In genomic region chr11:62708423-62709261, GRCh38 we compare ENCODE assay signal across 8 cellular contexts. TPM values are rescaled to one million over a fixed set of nuclear protein-coding genes. Genes with fewer than 3 reads are reported as not detected.
DNase-seq lines count a peak whose midpoint lies in the region; ATAC-seq, FAIRE-seq and TF ChIP-seq lines count a peak whose summit lies in the region.

No MANE protein-coding gene starts in this region.

- no peaks in the 10 kb centered on the region for H3K9me2 ChIP-seq in neural cell (ENCODE audit: insufficient read depth, low read length)

- POLR2A ChIA-PET in H1 (lab: Charles Lee; ENCODE audit: partially characterized antibody) = interaction anchor here (0.6 to 61.4 kb wide), 36 partner anchors 9 to 172 kb away, joined by 3 to 2041 read pairs (median 7); partner anchors contain the start of genes B3GAT3, C11orf98, CSKMT and EEF1G

- H4K91ac ChIP-seq in H1 (replicated peaks; ENCODE audit: insufficient read length, low read length) = peak overlapping the region; percentile 45

- H3K23ac ChIP-seq in H1 (ENCODE audit: insufficient read length) = no peak overlapping the region

- H4K5ac ChIP-seq in H1 (ENCODE audit: insufficient read length, low read depth, low read length) = peak overlapping the region; percentile 24

- H3K27me3 ChIP-seq in H1 (replicated peaks in 1 of 4; ENCODE audit: control insufficient read depth in 3 of 4, extremely low read depth in 1 of 4, insufficient read depth in 3 of 4, low read length in 3 of 4) (no peaks in the 10 kb centered on the region), neural cell (ENCODE audit: insufficient read depth, low read depth, low read length) (no peaks in the 10 kb centered on the region), vagina (no peaks in the 10 kb centered on the region)

- no peak for TF ChIP-seq RAD21 in H1 (IDR thresholded peaks at IDR 0.05 in 1 of 2, conservative IDR thresholded peaks at IDR 0.05 in 1 of 2; ENCODE audit: low read depth in 2 of 2, low read length in 2 of 2)
- TF ChIP-seq RAD21 in neural cell (conservative IDR thresholded peaks at IDR 0.05) = no peak

- no peak for ATAC-seq in GM21447 (IDR thresholded peaks at IDR 0.05; ENCODE audit: unreplicated experiment)

- H4K8ac ChIP-seq in H1 (ENCODE audit: extremely low read depth, insufficient read depth, low read length) = peak overlapping the region; percentile 100; the same call in 1 of the 2 replicates

- H2BK5ac ChIP-seq in H1 (ENCODE audit: low read depth, low read length) = peak overlapping the region; percentile 82

- FAIRE-seq in H1 (lab: Jason Lieb, UNC) = no peak

- H2BK12ac ChIP-seq in H1 (ENCODE audit: low read depth, low read length) = peak overlapping the region; percentile 85; the same call in 1 of the 2 replicates

- no peak for TF ChIP-seq EP300 in H1 (IDR thresholded peaks at IDR 0.05; ENCODE audit: borderline replicate concordance in 1 of 2, low read depth in 2 of 2, low read length in 2 of 2)
- no peak for TF ChIP-seq EP300 in neural cell (conservative IDR thresholded peaks at IDR 0.05; ENCODE audit: poor library complexity, severe bottlenecking)

- H3K4me1 ChIP-seq in H1 (replicated peaks in 1 of 4; ENCODE audit: control insufficient read depth in 3 of 4, insufficient read depth in 4 of 4, low read length in 3 of 4) = peaks cover 7 to 34% (median 20%) of the 10 kb centered on the region in 4 experiments
- H3K4me1 ChIP-seq in vagina = peaks cover 45% of the 10 kb centered on the region

- no peaks in the 10 kb centered on the region; the same call in 1 of the 2 replicates for H3K79me1 ChIP-seq in H1 (ENCODE audit: low read depth, low read length)

- peaks cover 22% of the 10 kb centered on the region for H3K23me2 ChIP-seq in H1 (ENCODE audit: low read depth, low read length)

- H3K4ac ChIP-seq in H1 (replicated peaks; ENCODE audit: insufficient read length, low read depth, low read length) = no peak overlapping the region

- H3K56ac ChIP-seq in H1 (replicated peaks; ENCODE audit: insufficient read length, low read depth, low read length) = peak overlapping the region; percentile 36

- CTCF ChIA-PET in H1 (lab: Charles Lee; ENCODE audit: partially characterized antibody) = interaction anchor here (0.6 to 3.8 kb wide), 11 partner anchors 12 to 365 kb away, joined by 3 to 21 read pairs (median 4); partner anchors contain the start of genes LBHD1, LRRN4CL, UBXN1 and UQCC3

- H3K9ac ChIP-seq in H1 (replicated peaks in 1 of 4; ENCODE audit: extremely low read depth in 1 of 4, low read depth in 3 of 4, low read length in 3 of 4) = peak overlapping the region; percentile 61 to 81 (median 70)
- peak overlapping the region; percentile 99 for H3K9ac ChIP-seq in neural cell (ENCODE audit: low read length)

- H2BK15ac ChIP-seq in H1 (ENCODE audit: low read length) = 0 out of 2 replicates have a peak overlapping the region, but pooled peaks have one; percentile 50

- peak overlapping the region; percentile 25; the same call in 1 of the 2 replicates for H2AK5ac ChIP-seq in H1 (ENCODE audit: low read depth, low read length)

- H3K79me2 ChIP-seq in H1 (ENCODE audit: control insufficient read depth in 1 of 2, insufficient read depth in 2 of 2, low read length in 2 of 2) (peaks cover 0 to 9% of the 10 kb centered on the region in 2 experiments; a peak in 1 of 4 replicates), neural cell (replicated peaks; ENCODE audit: insufficient read depth, low read length) (peaks cover 41% of the 10 kb centered on the region)

- H3K9me3 ChIP-seq in H1 (ENCODE audit: insufficient read depth in 2 of 2, low read depth in 1 of 2, low read length in 1 of 2) = no peaks in the 10 kb centered on the region
- no peaks in the 10 kb centered on the region for H3K9me3 ChIP-seq in neural cell (ENCODE audit: low read length)
- H3K9me3 ChIP-seq in vagina = no peaks in the 10 kb centered on the region

- H3K14ac ChIP-seq in H1 (ENCODE audit: insufficient read length) = no peak overlapping the region

- intact Hi-C loops in vagina (cut with DNase I) = loop anchor here (10.0 kb wide), 1 partner anchor 314 kb away; no protein-coding TSS in a partner anchor

- H3K4me3 ChIP-seq in H1 (ENCODE audit: extremely low read depth in 1 of 4, insufficient read depth in 2 of 4, low read depth in 3 of 4, low read length in 4 of 4) (peak overlapping the region; percentile 68 to 89 (median 84)), neural cell (ENCODE audit: low read length) (peak overlapping the region; percentile 75), vagina (peak overlapping the region; percentile 44 to 63)

- H2BK120ac ChIP-seq in H1 (replicated peaks; ENCODE audit: low read depth, low read length) = no peak overlapping the region

- DNase-seq in SHP77 (lab: John Stamatoyannopoulos, UW) = peak; percentile 39 to 53
- no peak for DNase-seq in SHP77 treated with DMSO at 0.1 percent for 48 hours (lab: John Stamatoyannopoulos, UW)
- DNase-seq in activated CD4-positive, alpha-beta T cell treated with anti-CD3 and anti-CD28 coated beads for 48 hours = peak; percentile 63
- DNase-seq in H1 (ENCODE audit: low read depth in 1 of 2, low spot score in 2 of 2) = peak in 1 of 2 experiments; percentile 69
- DNase-seq in vagina (ENCODE audit: extremely low spot score in 2 of 2) = no peak
- no peak for DNase-seq in epidermal melanocyte (ENCODE audit: insufficient read length, low spot score)

- TF ChIP-seq CTCF in H1 (IDR thresholded peaks at IDR 0.05; ENCODE audit: control extremely low read depth in 1 of 3, insufficient read depth in 1 of 3, low read depth in 1 of 3, low read length in 3 of 3) (no peak), neural cell (IDR thresholded peaks at IDR 0.05; ENCODE audit: poor library complexity, severe bottlenecking) (no peak), vagina (IDR thresholded peaks at IDR 0.05) (no peak)

- peak overlapping the region; percentile 99 for H3K4me2 ChIP-seq in H1 (ENCODE audit: insufficient read depth in 1 of 2, low read depth in 2 of 2, low read length in 2 of 2)
- peak overlapping the region; percentile 98 for H3K4me2 ChIP-seq in neural cell (ENCODE audit: low read length)

- no peaks in the 10 kb centered on the region for H4K20me1 ChIP-seq in H1 (replicated peaks in 1 of 2; ENCODE audit: control insufficient read depth in 1 of 2, insufficient read depth in 2 of 2, low read length in 2 of 2)
- H4K20me1 ChIP-seq in neural cell (ENCODE audit: insufficient read depth) = no peaks in the 10 kb centered on the region

- 33% methylated on average over 12 of the region's 12 CpGs; no CpG with 5 or more reads in 1 of the 2 experiments for WGBS in H1 (ENCODE audit: extremely low coverage in 1 of 2, insufficient coverage in 1 of 2, insufficient read length in 1 of 2, insufficient replicate concordance in 2 of 2, low coverage in 1 of 2, low lambda C conversion rate in 2 of 2, missing lambda C conversion rate in 1 of 2), 2 experiments

- peaks cover 6% of the 10 kb centered on the region for H3F3A ChIP-seq in neural cell (ENCODE audit: insufficient read depth, low read length, poor library complexity, severe bottlenecking)

- H3K36me3 ChIP-seq in H1 (ENCODE audit: control insufficient read depth in 2 of 4, insufficient read depth in 4 of 4, low read length in 3 of 4) (peaks cover 12 to 32% (median 16%) of the 10 kb centered on the region in 4 experiments), neural cell (ENCODE audit: insufficient read depth, low read length) (peaks cover 11% of the 10 kb centered on the region), vagina (peaks cover 0 to 25% of the 10 kb centered on the region in 2 donors)

- H3K18ac ChIP-seq in H1 (ENCODE audit: extremely low read depth, low read length) = peak overlapping the region; percentile 79

- TF ChIP-seq POLR2A in H1 (IDR thresholded peaks at IDR 0.05; ENCODE audit: control extremely low read depth in 1 of 2, low read depth in 2 of 2, low read length in 2 of 2) (no peak), vagina (IDR thresholded peaks at IDR 0.05) (no peak)

- H3K27ac ChIP-seq in H1 (ENCODE audit: low read depth, low read length) (peak overlapping the region; percentile 78; the same call in 1 of the 2 replicates), neural cell (ENCODE audit: low read length) (peak overlapping the region; percentile 96), vagina (peak overlapping the region; percentile 95)

- peak overlapping the region; percentile 33; the same call in 1 of the 2 replicates for H2AFZ ChIP-seq in H1 (ENCODE audit: low read length)
- no peak overlapping the region for H2AFZ ChIP-seq in neural cell (ENCODE audit: low read depth, low read length)

- no peak overlapping the region for H2BK20ac ChIP-seq in H1 (ENCODE audit: low read length)

RNA-seq across cellular contexts. Expression of gene GNG3, which starts 1.2 kb away (rescaled TPM):
- 4.9 and 6.4 TPM in 2 replicates for total RNA-seq in H1 (2021; fragmentation: NEBNext Ultra II Directional; extraction: Animal tissue kit (Norgen Biotek cat#: 25700))
- polyA plus RNA-seq in H1 (2011; rRNA removed) = 10.9 and 12.1 TPM in 2 replicates
- polyA plus RNA-seq in H1 (2011; cell fraction: cytosol; rRNA removed) = 6.2 TPM
- 6.7 TPM for polyA plus RNA-seq in H1 (2011; cell fraction: nucleus; rRNA removed)
- polyA plus RNA-seq in H1 (2012, experiment 1 of 2) = 8.8 to 11.0 TPM (median 9.4 TPM) in 4 replicates
- polyA plus RNA-seq in H1 (2012, experiment 2 of 2) = 18.5 TPM
- 3.3 TPM for polyA plus RNA-seq in H1 (2013, experiment 1 of 2)
- 4.1 TPM for polyA plus RNA-seq in H1 (2013, experiment 2 of 2)
- 5.5 and 7.9 TPM in 2 replicates for polyA minus RNA-seq in H1 (2011; rRNA and poly(A)+ RNA removed)
- 4.6 TPM for polyA minus RNA-seq in H1 (2011; cell fraction: cytosol; rRNA and poly(A)+ RNA removed)
- polyA minus RNA-seq in H1 (2011; cell fraction: nucleus; rRNA and poly(A)+ RNA removed) = 1.8 TPM
- polyA plus RNA-seq in neural cell = 120 and 121 TPM in 2 replicates
- 49.0 and 52.3 TPM in 2 replicates for polyA minus RNA-seq in neural cell
- 2.5 TPM for total RNA-seq in vagina

RNA-seq across cellular contexts. Expression of gene BSCL2, which starts 1.4 kb away (rescaled TPM):
- 59.5 and 73.7 TPM in 2 replicates for total RNA-seq in H1 (2021; fragmentation: NEBNext Ultra II Directional; extraction: Animal tissue kit (Norgen Biotek cat#: 25700))
- polyA plus RNA-seq in H1 (2011; rRNA removed) (264 and 286 TPM in 2 replicates), neural cell (304 and 305 TPM in 2 replicates)
- 123 TPM for polyA plus RNA-seq in H1 (2011; cell fraction: cytosol; rRNA removed)
- polyA plus RNA-seq in H1 (2011; cell fraction: nucleus; rRNA removed) = 173 TPM
- 70.0 to 120 TPM (median 108 TPM) in 4 replicates for polyA plus RNA-seq in H1 (2012, experiment 1 of 2)
- 184 TPM for polyA plus RNA-seq in H1 (2012, experiment 2 of 2)
- polyA plus RNA-seq in H1 (2013, experiment 1 of 2) = 89.2 TPM
- 99.4 TPM for polyA plus RNA-seq in H1 (2013, experiment 2 of 2)
- polyA minus RNA-seq in H1 (2011; rRNA and poly(A)+ RNA removed) = 159 and 168 TPM in 2 replicates
- 39.3 TPM for polyA minus RNA-seq in H1 (2011; cell fraction: cytosol; rRNA and poly(A)+ RNA removed)
- 59.6 TPM for polyA minus RNA-seq in H1 (2011; cell fraction: nucleus; rRNA and poly(A)+ RNA removed)
- polyA minus RNA-seq in neural cell = 170 and 176 TPM in 2 replicates
- total RNA-seq in vagina = 74.9 TPM

RNA-seq across cellular contexts. Expression of gene HNRNPUL2, which starts 18.6 kb away (rescaled TPM):
- total RNA-seq in H1 (2021; fragmentation: NEBNext Ultra II Directional; extraction: Animal tissue kit (Norgen Biotek cat#: 25700)) = 44.3 and 46.4 TPM in 2 replicates
- polyA plus RNA-seq in H1 (2011; rRNA removed) (12.7 and 14.9 TPM in 2 replicates), neural cell (27.5 and 29.3 TPM in 2 replicates)
- polyA plus RNA-seq in H1 (2011; cell fraction: cytosol; rRNA removed) = 19.3 TPM
- polyA plus RNA-seq in H1 (2011; cell fraction: nucleus; rRNA removed) = 11.2 TPM
- polyA plus RNA-seq in H1 (2012, experiment 1 of 2) = 43.1 to 48.6 TPM (median 46.3 TPM) in 4 replicates
- polyA plus RNA-seq in H1 (2012, experiment 2 of 2) = 10.2 TPM
- polyA plus RNA-seq in H1 (2013, experiment 1 of 2) = 26.9 TPM
- 26.0 TPM for polyA plus RNA-seq in H1 (2013, experiment 2 of 2)
- 14.5 and 15.9 TPM in 2 replicates for polyA minus RNA-seq in H1 (2011; rRNA and poly(A)+ RNA removed)
- 17.6 TPM for polyA minus RNA-seq in H1 (2011; cell fraction: cytosol; rRNA and poly(A)+ RNA removed)
- polyA minus RNA-seq in H1 (2011; cell fraction: nucleus; rRNA and poly(A)+ RNA removed) = 17.6 TPM
- polyA minus RNA-seq in neural cell = 38.5 and 40.9 TPM in 2 replicates
- total RNA-seq in vagina = 30.7 TPM

RNA-seq across cellular contexts. Expression of gene LRRN4CL, which starts 19.3 kb away (rescaled TPM):
- total RNA-seq in H1 (2021; fragmentation: NEBNext Ultra II Directional; extraction: Animal tissue kit (Norgen Biotek cat#: 25700)) = 0.26 TPM in 1 of 2 replicates, not detected in the other
- polyA plus RNA-seq in H1 (2011; rRNA removed) = 0.03 and 0.05 TPM in 2 replicates
- polyA plus RNA-seq in H1 (2011; cell fraction: cytosol; rRNA removed) = 0.05 TPM
- 0.26 TPM for polyA plus RNA-seq in H1 (2011; cell fraction: nucleus; rRNA removed)
- polyA plus RNA-seq in H1 (2012, experiment 1 of 2) = 0.07 TPM in 2 of 4 replicates, not detected in the others
- 0.05 TPM for polyA plus RNA-seq in H1 (2012, experiment 2 of 2)
- 0.14 TPM for polyA plus RNA-seq in H1 (2013, experiment 1 of 2)
- 0.13 TPM for polyA plus RNA-seq in H1 (2013, experiment 2 of 2)
- 0.15 and 0.16 TPM in 2 replicates for polyA minus RNA-seq in H1 (2011; rRNA and poly(A)+ RNA removed)
- not detected for polyA minus RNA-seq in H1 (2011; cell fraction: cytosol; rRNA and poly(A)+ RNA removed)
- 1.00 TPM for polyA minus RNA-seq in H1 (2011; cell fraction: nucleus; rRNA and poly(A)+ RNA removed)
- polyA plus RNA-seq in neural cell = 0.44 and 0.82 TPM in 2 replicates
- 1.0 and 1.2 TPM in 2 replicates for polyA minus RNA-seq in neural cell
- total RNA-seq in vagina = 45.2 TPM

RNA-seq across cellular contexts. Expression of gene TTC9C, which starts 19.6 kb away (rescaled TPM):
- total RNA-seq in H1 (2021; fragmentation: NEBNext Ultra II Directional; extraction: Animal tissue kit (Norgen Biotek cat#: 25700)) = 34.1 and 34.5 TPM in 2 replicates
- polyA plus RNA-seq in H1 (2011; rRNA removed) (25.4 and 28.1 TPM in 2 replicates), neural cell (48.6 and 55.2 TPM in 2 replicates)
- 39.2 TPM for polyA plus RNA-seq in H1 (2011; cell fraction: cytosol; rRNA removed)
- 26.6 TPM for polyA plus RNA-seq in H1 (2011; cell fraction: nucleus; rRNA removed)
- polyA plus RNA-seq in H1 (2012, experiment 1 of 2) = 40.6 to 47.5 TPM (median 42.9 TPM) in 4 replicates
- 37.9 TPM for polyA plus RNA-seq in H1 (2012, experiment 2 of 2)
- polyA plus RNA-seq in H1 (2013, experiment 1 of 2) = 46.7 TPM
- polyA plus RNA-seq in H1 (2013, experiment 2 of 2) = 51.5 TPM
- polyA minus RNA-seq in H1 (2011; rRNA and poly(A)+ RNA removed) = 21.1 and 23.8 TPM in 2 replicates
- polyA minus RNA-seq in H1 (2011; cell fraction: cytosol; rRNA and poly(A)+ RNA removed) = 9.5 TPM
- polyA minus RNA-seq in H1 (2011; cell fraction: nucleus; rRNA and poly(A)+ RNA removed) = 16.9 TPM
- polyA minus RNA-seq in neural cell = 40.4 and 50.6 TPM in 2 replicates
- 18.7 TPM for total RNA-seq in vagina

Comparison
In these comparisons a context has a peak if more than half of its experiments do, and no peak if none do; other contexts are left out.
1. DNase-seq: peak in SHP77 (2 of 2) and activated CD4-positive, alpha-beta T cell treated with anti-CD3 and anti-CD28 coated beads for 48 hours (single experiment); none in SHP77 treated with DMSO at 0.1 percent for 48 hours (single experiment), vagina (0 of 2) and epidermal melanocyte (single experiment).
2. Peak in every context shown above with its lines, with median percentiles within 50 percentile points of each other: H3K27ac ChIP-seq and H3K4me3 ChIP-seq.